In the genomic region with DNA sequence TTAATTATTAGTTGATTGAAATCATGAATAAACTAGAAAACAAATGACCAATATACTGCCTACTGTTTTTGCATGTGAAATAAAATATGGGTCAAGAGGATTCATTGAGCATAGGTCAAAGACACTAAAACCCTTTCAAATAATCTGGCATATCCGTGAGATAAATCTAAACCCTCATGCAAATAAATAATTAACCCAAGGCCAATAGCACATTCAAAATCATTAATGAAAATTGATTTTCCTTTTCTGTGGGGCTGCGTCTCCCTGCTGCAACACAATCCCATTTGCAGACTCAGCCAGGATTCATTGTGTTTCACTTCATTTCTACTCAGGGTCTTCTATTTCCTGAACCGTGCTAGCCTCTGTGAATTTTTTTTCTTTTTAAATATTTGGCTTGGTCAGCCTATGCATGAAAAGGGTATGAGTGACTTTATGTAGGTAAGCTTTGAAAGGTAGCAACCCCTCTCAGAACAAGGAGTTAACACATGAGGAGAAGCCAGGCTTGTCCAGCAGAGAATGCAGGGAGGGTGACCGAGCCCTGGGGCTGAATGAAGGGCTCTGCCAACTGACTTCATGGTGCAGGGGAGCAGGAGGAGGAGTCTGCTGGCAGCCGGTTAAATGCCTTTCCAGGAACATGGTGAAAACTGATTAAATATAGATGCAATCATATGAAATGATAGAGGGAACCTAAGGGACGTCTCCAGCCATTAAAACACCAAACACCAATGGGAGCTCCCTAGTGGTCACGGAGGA, we compare ENCODE assay signal across 1 cellular context.
TF ChIP-seq lines count a peak whose summit lies in the region.

No MANE protein-coding gene starts in this region.

TF ChIP-seq in IMR-90, 13 proteins besides CTCF, POLR2A, EP300 and RAD21 (continued from another document):
- no peak for TF ChIP-seq CHD1 (IDR thresholded peaks at IDR 0.05; ENCODE audit: low read depth, low read length)
- TF ChIP-seq, protein P1, sequence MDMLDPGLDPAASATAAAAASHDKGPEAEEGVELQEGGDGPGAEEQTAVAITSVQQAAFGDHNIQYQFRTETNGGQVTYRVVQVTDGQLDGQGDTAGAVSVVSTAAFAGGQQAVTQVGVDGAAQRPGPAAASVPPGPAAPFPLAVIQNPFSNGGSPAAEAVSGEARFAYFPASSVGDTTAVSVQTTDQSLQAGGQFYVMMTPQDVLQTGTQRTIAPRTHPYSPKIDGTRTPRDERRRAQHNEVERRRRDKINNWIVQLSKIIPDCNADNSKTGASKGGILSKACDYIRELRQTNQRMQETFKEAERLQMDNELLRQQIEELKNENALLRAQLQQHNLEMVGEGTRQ (IDR thresholded peaks at IDR 0.05; ENCODE audit: low read depth, low read length): no peak
- TF ChIP-seq, protein P2, sequence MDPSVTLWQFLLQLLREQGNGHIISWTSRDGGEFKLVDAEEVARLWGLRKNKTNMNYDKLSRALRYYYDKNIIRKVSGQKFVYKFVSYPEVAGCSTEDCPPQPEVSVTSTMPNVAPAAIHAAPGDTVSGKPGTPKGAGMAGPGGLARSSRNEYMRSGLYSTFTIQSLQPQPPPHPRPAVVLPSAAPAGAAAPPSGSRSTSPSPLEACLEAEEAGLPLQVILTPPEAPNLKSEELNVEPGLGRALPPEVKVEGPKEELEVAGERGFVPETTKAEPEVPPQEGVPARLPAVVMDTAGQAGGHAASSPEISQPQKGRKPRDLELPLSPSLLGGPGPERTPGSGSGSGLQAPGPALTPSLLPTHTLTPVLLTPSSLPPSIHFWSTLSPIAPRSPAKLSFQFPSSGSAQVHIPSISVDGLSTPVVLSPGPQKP (IDR thresholded peaks at IDR 0.05; ENCODE audit: borderline replicate concordance, low read depth, low read length): no peak
- TF ChIP-seq MAZ (IDR thresholded peaks at IDR 0.05; ENCODE audit: borderline replicate concordance, low read depth, low read length): no peak
- TF ChIP-seq MXI1 (IDR thresholded peaks at IDR 0.05; ENCODE audit: borderline replicate concordance, low read depth, low read length): no peak
- no peak for TF ChIP-seq CEBPB (IDR thresholded peaks at IDR 0.05; ENCODE audit: low read depth, low read length)
- no peak for TF ChIP-seq FOS (IDR thresholded peaks at IDR 0.05; ENCODE audit: low read depth, low read length)
- TF ChIP-seq RCOR1 (IDR thresholded peaks at IDR 0.05; ENCODE audit: insufficient replicate concordance, low read length): no peak
- TF ChIP-seq RFX5 (IDR thresholded peaks at IDR 0.05; ENCODE audit: low read depth, low read length): no peak
- TF ChIP-seq NFE2L2 (IDR thresholded peaks at IDR 0.05; ENCODE audit: low read depth, low read length): no peak
- TF ChIP-seq BHLHE40 (IDR thresholded peaks at IDR 0.05; ENCODE audit: low read depth, low read length): no peak
